In genomic region chr7:12258074-12258473, GRCh38 we compare ENCODE assay signal across 1 cellular context.
TF ChIP-seq lines count a peak whose summit lies in the region.

No MANE protein-coding gene starts in this region.

TF ChIP-seq in HepG2, 621 proteins besides CTCF, POLR2A, EP300 and RAD21:
- TF ChIP-seq ZNF564 (CRISPR knock-in tag; IDR thresholded peaks at IDR 0.05) (peak; percentile 95), ZNF44 (CRISPR knock-in tag; IDR thresholded peaks at IDR 0.05) (no peak)
